Comparison of ENCODE assay signal across 15 cellular contexts in genomic region chr9:100170556-100170955, GRCh38.
"Had no signal": no experiment of that assay in that cellular context is flagged by ENCODE, and none has a peak within 500 bp of the region (broad histone marks: within the 10 kb centered on the region; RNA-seq: fewer than 3 reads in every experiment).

No MANE protein-coding gene starts in this region.

- FAIRE-seq: kidney had no signal

- ATAC-seq: stimulated activated memory B cell treated with anti-CD40 and anti-IgM and Interleukin-4, amounts not matched to agents 10 μg/mL and 1 μg/mL and 100 μg/mL, for 72 hours had no signal

- H3K27me3 ChIP-seq: ascending aorta, esophagus muscularis mucosa had no signal

- H3K27ac ChIP-seq: ascending aorta, coronary artery, esophagus muscularis mucosa, left ventricle myocardium inferior had no signal

- DNase-seq: activated B cell treated with CpG ODN at 0.5 μM for 24 hours; activated CD4-positive, alpha-beta T cell treated with anti-CD3 and anti-CD28 coated beads, Interleukin-2, amount 10 ng/mL, durations not matched to agents 24 days and 14 days; activated CD8-positive, alpha-beta memory T cell treated with anti-CD3 and anti-CD28 coated beads for 24 hours; caudate nucleus; hippocampal formation; kidney; left ventricle myocardium inferior; nucleus accumbens; posterior cingulate gyrus; retina; T-helper 2 cell had no signal

- H3K4me1 ChIP-seq: ascending aorta, left ventricle myocardium inferior had no signal

- H3K9me3 ChIP-seq: esophagus muscularis mucosa had no signal

- H3K4me3 ChIP-seq: ascending aorta, coronary artery, esophagus muscularis mucosa, left ventricle myocardium inferior had no signal
